1 cellular context compared by ENCODE assay signal in the genomic region with DNA sequence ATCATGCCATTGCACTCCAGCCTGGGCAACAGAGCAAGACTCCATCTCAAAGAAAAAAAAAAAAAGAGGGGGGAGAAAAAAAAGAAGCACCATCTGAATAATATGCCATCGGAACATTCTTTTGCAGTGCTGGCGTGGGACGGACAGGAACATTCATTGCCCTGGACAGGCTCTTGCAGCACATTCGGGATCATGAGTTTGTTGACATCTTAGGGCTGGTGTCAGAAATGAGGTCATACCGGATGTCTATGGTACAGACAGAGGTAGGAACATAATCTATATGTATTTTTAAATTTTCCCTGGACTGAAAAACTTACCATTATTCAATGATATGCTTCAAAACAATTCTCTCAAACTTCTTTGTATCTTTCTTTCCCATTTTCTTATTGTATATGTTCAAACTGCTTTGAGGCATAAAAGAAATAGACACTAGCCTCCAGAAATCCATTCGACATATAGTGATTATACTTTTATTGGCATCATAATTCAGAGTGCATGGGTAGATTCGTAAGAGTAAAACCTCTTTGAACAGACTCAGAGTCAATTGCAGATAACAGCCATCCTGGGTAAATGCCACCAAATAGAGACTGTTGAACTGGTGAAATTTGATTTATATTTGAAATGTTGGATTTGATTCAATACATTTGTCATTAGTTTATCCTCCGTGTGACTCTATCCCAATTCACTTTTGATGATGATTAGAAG.
TF ChIP-seq lines count a peak whose summit lies in the region.

No MANE protein-coding gene starts in this region.

TF ChIP-seq in HepG2, 621 proteins besides CTCF, POLR2A, EP300 and RAD21:
- no peak for TF ChIP-seq NR2F1 (CRISPR knock-in tag; IDR thresholded peaks at IDR 0.05)
- TF ChIP-seq KLF11 (CRISPR knock-in tag; IDR thresholded peaks at IDR 0.05): no peak
- no peak for TF ChIP-seq ZKSCAN8 (CRISPR knock-in tag; IDR thresholded peaks at IDR 0.05; ENCODE audit: borderline replicate concordance)
- no peak for TF ChIP-seq ZFP41 (CRISPR knock-in tag; IDR thresholded peaks at IDR 0.05; ENCODE audit: borderline replicate concordance)
- TF ChIP-seq ZNF672 (CRISPR knock-in tag; IDR thresholded peaks at IDR 0.05): no peak
- TF ChIP-seq, protein P1, sequence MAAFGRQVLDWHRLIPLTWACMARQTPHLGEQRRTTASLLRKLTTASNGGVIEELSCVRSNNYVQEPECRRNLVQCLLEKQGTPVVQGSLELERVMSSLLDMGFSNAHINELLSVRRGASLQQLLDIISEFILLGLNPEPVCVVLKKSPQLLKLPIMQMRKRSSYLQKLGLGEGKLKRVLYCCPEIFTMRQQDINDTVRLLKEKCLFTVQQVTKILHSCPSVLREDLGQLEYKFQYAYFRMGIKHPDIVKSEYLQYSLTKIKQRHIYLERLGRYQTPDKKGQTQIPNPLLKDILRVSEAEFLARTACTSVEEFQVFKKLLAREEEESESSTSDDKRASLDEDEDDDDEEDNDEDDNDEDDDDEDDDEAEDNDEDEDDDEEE (CRISPR knock-in tag; IDR thresholded peaks at IDR 0.05): no peak
- no peak for TF ChIP-seq JUND (CRISPR knock-in tag; IDR thresholded peaks at IDR 0.05)
- TF ChIP-seq PHF21A (CRISPR knock-in tag; IDR thresholded peaks at IDR 0.05): no peak
- TF ChIP-seq, protein P2, sequence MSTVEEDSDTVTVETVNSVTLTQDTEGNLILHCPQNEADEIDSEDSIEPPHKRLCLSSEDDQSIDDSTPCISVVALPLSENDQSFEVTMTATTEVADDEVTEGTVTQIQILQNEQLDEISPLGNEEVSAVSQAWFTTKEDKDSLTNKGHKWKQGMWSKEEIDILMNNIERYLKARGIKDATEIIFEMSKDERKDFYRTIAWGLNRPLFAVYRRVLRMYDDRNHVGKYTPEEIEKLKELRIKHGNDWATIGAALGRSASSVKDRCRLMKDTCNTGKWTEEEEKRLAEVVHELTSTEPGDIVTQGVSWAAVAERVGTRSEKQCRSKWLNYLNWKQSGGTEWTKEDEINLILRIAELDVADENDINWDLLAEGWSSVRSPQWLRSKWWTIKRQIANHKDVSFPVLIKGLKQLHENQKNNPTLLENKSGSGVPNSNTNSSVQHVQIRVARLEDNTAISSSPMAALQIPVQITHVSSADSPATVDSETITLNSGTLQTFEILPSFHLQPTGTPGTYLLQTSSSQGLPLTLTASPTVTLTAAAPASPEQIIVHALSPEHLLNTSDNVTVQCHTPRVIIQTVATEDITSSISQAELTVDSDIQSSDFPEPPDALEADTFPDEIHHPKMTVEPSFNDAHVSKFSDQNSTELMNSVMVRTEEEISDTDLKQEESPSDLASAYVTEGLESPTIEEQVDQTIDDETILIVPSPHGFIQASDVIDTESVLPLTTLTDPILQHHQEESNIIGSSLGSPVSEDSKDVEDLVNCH (CRISPR knock-in tag; IDR thresholded peaks at IDR 0.05): no peak
- TF ChIP-seq, protein P3, sequence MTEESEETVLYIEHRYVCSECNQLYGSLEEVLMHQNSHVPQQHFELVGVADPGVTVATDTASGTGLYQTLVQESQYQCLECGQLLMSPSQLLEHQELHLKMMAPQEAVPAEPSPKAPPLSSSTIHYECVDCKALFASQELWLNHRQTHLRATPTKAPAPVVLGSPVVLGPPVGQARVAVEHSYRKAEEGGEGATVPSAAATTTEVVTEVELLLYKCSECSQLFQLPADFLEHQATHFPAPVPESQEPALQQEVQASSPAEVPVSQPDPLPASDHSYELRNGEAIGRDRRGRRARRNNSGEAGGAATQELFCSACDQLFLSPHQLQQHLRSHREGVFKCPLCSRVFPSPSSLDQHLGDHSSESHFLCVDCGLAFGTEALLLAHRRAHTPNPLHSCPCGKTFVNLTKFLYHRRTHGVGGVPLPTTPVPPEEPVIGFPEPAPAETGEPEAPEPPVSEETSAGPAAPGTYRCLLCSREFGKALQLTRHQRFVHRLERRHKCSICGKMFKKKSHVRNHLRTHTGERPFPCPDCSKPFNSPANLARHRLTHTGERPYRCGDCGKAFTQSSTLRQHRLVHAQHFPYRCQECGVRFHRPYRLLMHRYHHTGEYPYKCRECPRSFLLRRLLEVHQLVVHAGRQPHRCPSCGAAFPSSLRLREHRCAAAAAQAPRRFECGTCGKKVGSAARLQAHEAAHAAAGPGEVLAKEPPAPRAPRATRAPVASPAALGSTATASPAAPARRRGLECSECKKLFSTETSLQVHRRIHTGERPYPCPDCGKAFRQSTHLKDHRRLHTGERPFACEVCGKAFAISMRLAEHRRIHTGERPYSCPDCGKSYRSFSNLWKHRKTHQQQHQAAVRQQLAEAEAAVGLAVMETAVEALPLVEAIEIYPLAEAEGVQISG (CRISPR knock-in tag; IDR thresholded peaks at IDR 0.05): no peak
- no peak for TF ChIP-seq ZNF263 (CRISPR knock-in tag; IDR thresholded peaks at IDR 0.05)
- no peak for TF ChIP-seq ELF4 (CRISPR knock-in tag; IDR thresholded peaks at IDR 0.05; ENCODE audit: borderline replicate concordance)
- TF ChIP-seq NR2F2 (IDR thresholded peaks at IDR 0.05; ENCODE audit: borderline replicate concordance, low read depth): no peak
- no peak for TF ChIP-seq MXI1 (IDR thresholded peaks at IDR 0.05; ENCODE audit: borderline replicate concordance, low read depth, low read length)
- TF ChIP-seq KDM6A (CRISPR knock-in tag; IDR thresholded peaks at IDR 0.05; ENCODE audit: low read depth): no peak
- TF ChIP-seq SMC3 (IDR thresholded peaks at IDR 0.05; ENCODE audit: low read length): no peak
TF ChIP-seq in HepG2: peak in this region for 0.
